ENCODE assay signal across 13 cellular contexts in genomic region chr16:80614908-80615696, GRCh38.
DNase-seq lines count a peak whose midpoint lies in the region; ATAC-seq and TF ChIP-seq lines count a peak whose summit lies in the region.
"Had no signal": no experiment of that assay in that cellular context is flagged by ENCODE, and none has a peak within 500 bp of the region (broad histone marks: within the 10 kb centered on the region; RNA-seq: fewer than 3 reads in every experiment).

No MANE protein-coding gene starts in this region.

- no peaks in the 10 kb centered on the region for H3K9me3 ChIP-seq in Panc1 (ENCODE audit: control insufficient read depth, insufficient read depth, low read depth, low read length)
- no peaks in the 10 kb centered on the region for H3K9me3 ChIP-seq in osteoblast (ENCODE audit: low read depth, low read length)
- H3K9me3 ChIP-seq: body of pancreas, esophagus muscularis mucosa, thoracic aorta had no signal

- DNase-seq in Daoy (ENCODE audit: low read depth) (peak; percentile 82), Panc1 (ENCODE audit: low read depth, low spot score) (no peak), epithelial cell of esophagus (ENCODE audit: low read depth) (peak; percentile 16), osteoblast (ENCODE audit: insufficient read length, low spot score, missing footprints) (peak; percentile 97), nucleus accumbens (lab: John Stamatoyannopoulos, UW) (no peak)
- no peak for DNase-seq in stimulated activated CD8-positive, alpha-beta memory T cell treated with anti-CD3 and anti-CD28 coated beads, Interleukin-4, amount 100 ng/mL, for 48 hours
- DNase-seq: body of pancreas, DMS 273 treated with DMSO at 0.1 percent for 48 hours, NCI-H1417 had no signal

- H2AFZ ChIP-seq in osteoblast (ENCODE audit: low read length) = no peak overlapping the region

- H4K20me1 ChIP-seq in osteoblast (ENCODE audit: insufficient read depth, low read length) = no peaks in the 10 kb centered on the region

- TF ChIP-seq CTCF in Panc1 (IDR thresholded peaks at IDR 0.05) (no peak), epithelial cell of esophagus (IDR thresholded peaks at IDR 0.05; ENCODE audit: insufficient read depth, low read depth, low read length, missing control alignments) (no peak), osteoblast (IDR thresholded peaks at IDR 0.05; ENCODE audit: extremely low read depth, low read depth, low read length) (peak; percentile 27)

- H3K27ac ChIP-seq in Panc1 (ENCODE audit: low read length) (no peak overlapping the region), osteoblast (ENCODE audit: low read depth, low read length) (peak overlapping the region; percentile 7)
- H3K27ac ChIP-seq: body of pancreas, esophagus muscularis mucosa, thoracic aorta had no signal

- no peaks in the 10 kb centered on the region for H3K79me2 ChIP-seq in osteoblast (ENCODE audit: insufficient read depth, low read length)

- H3K4me2 ChIP-seq in osteoblast (ENCODE audit: insufficient read depth, low read length) = no peak overlapping the region

- ATAC-seq in Panc1 = 0 out of 2 replicates have a peak, but pooled peaks have one; percentile 48
- no peak for ATAC-seq in stimulated activated memory B cell treated with anti-CD40 and anti-IgM and Interleukin-4, amounts not matched to agents 10 μg/mL and 1 μg/mL and 100 μg/mL, for 72 hours
- ATAC-seq in GM21423 (IDR thresholded peaks at IDR 0.05; ENCODE audit: unreplicated experiment) = no peak
- ATAC-seq: body of pancreas had no signal

- no peaks in the 10 kb centered on the region for H3K27me3 ChIP-seq in Panc1 (ENCODE audit: control insufficient read depth, insufficient read depth, low read length)
- no peaks in the 10 kb centered on the region for H3K27me3 ChIP-seq in osteoblast (ENCODE audit: insufficient read depth, low read length)
- H3K27me3 ChIP-seq: body of pancreas, esophagus muscularis mucosa had no signal

- POLR2A ChIA-PET in Panc1 (lab: Charles Lee) = no interaction called here

- H3K9me3 Mint-ChIP-seq in stimulated activated memory B cell treated with anti-CD40 and anti-IgM and Interleukin-4, amounts not matched to agents 10 μg/mL and 1 μg/mL and 100 μg/mL, for 72 hours = no peaks in the 10 kb centered on the region

- intact Hi-C loops in Panc1 (cut with micrococcal nuclease; ENCODE audit: unreplicated experiment) = no loop called here

- no peak overlapping the region for H3K4me3 ChIP-seq in Panc1 (ENCODE audit: low read depth in 2 of 2, low read length in 2 of 2)
- no peak overlapping the region for H3K4me3 ChIP-seq in epithelial cell of esophagus (ENCODE audit: low read length)
- H3K4me3 ChIP-seq in osteoblast (ENCODE audit: insufficient read depth, low read length) = no peak overlapping the region
- H3K4me3 ChIP-seq: body of pancreas, esophagus muscularis mucosa, thoracic aorta had no signal

- no peaks in the 10 kb centered on the region for H3K36me3 ChIP-seq in Panc1 (ENCODE audit: control insufficient read depth, insufficient read depth, low read length)
- no peaks in the 10 kb centered on the region for H3K36me3 ChIP-seq in osteoblast (ENCODE audit: insufficient read depth, low read length)
- H3K36me3 ChIP-seq: thoracic aorta had no signal

- CTCF ChIA-PET in Panc1 (lab: Charles Lee) = interaction anchor here (0.7 kb wide), 1 partner anchor 16 kb away, joined by 3 read pairs; no protein-coding TSS in a partner anchor

- H3K27ac Mint-ChIP-seq in stimulated activated memory B cell treated with anti-CD40 and anti-IgM and Interleukin-4, amounts not matched to agents 10 μg/mL and 1 μg/mL and 100 μg/mL, for 72 hours = no peak overlapping the region

- H3K36me3 Mint-ChIP-seq in stimulated activated memory B cell treated with anti-CD40 and anti-IgM and Interleukin-4, amounts not matched to agents 10 μg/mL and 1 μg/mL and 100 μg/mL, for 72 hours = peaks cover 23% of the 10 kb centered on the region

- H3K27me3 Mint-ChIP-seq in stimulated activated memory B cell treated with anti-CD40 and anti-IgM and Interleukin-4, amounts not matched to agents 10 μg/mL and 1 μg/mL and 100 μg/mL, for 72 hours = no peaks in the 10 kb centered on the region

- in situ Hi-C loops in Panc1 (cut with HindIII; ENCODE audit: low pct_unique_long_range_greater_than_20kb, low sequenced_read_pairs) = no loop called here

- H3K4me1 ChIP-seq in Panc1 (ENCODE audit: control insufficient read depth, insufficient read depth, low read length) = no peaks in the 10 kb centered on the region
- peaks cover 6% of the 10 kb centered on the region for H3K4me1 ChIP-seq in osteoblast (ENCODE audit: insufficient read depth, low read length)
- H3K4me1 ChIP-seq: body of pancreas, esophagus muscularis mucosa had no signal

- H3K4me1 Mint-ChIP-seq in stimulated activated memory B cell treated with anti-CD40 and anti-IgM and Interleukin-4, amounts not matched to agents 10 μg/mL and 1 μg/mL and 100 μg/mL, for 72 hours = no peaks in the 10 kb centered on the region

- H3K4me3 Mint-ChIP-seq in stimulated activated memory B cell treated with anti-CD40 and anti-IgM and Interleukin-4, amounts not matched to agents 10 μg/mL and 1 μg/mL and 100 μg/mL, for 72 hours = no peak overlapping the region

- no TSS peak for BruUV-seq in Panc1 (replicated peaks; lab: Mats Ljungman, UMichigan)

Comparison
In these comparisons a context has a peak if more than half of its experiments do, and no peak if none do; other contexts are left out.
1. DNase-seq: peak in Daoy (single experiment), epithelial cell of esophagus (single experiment) and osteoblast (single experiment); none in Panc1 (single experiment), nucleus accumbens (0 of 56) and stimulated activated CD8-positive, alpha-beta memory T cell treated with anti-CD3 and anti-CD28 coated beads, Interleukin-4, amount 100 ng/mL, for 48 hours (single experiment).